1 cellular context compared by ENCODE assay signal in genomic region chrX:130086414-130087207, GRCh38.
TF ChIP-seq lines count a peak whose summit lies in the region.

No MANE protein-coding gene starts in this region.

TF ChIP-seq in K562, 482 proteins besides CTCF, POLR2A, EP300 and RAD21 (continued from another document):
- TF ChIP-seq HCFC1 (IDR thresholded peaks at IDR 0.05; ENCODE audit: low read depth, low read length), result no peak
- TF ChIP-seq SMARCC2 (IDR thresholded peaks at IDR 0.05; ENCODE audit: low read depth), result no peak
- 0 out of 2 replicates have a peak, but pooled peaks have one; percentile 17 for TF ChIP-seq POLR2G (IDR thresholded peaks at IDR 0.05; ENCODE audit: low read depth, low read length)
